28 cellular contexts compared by ENCODE assay signal in the genomic region with DNA sequence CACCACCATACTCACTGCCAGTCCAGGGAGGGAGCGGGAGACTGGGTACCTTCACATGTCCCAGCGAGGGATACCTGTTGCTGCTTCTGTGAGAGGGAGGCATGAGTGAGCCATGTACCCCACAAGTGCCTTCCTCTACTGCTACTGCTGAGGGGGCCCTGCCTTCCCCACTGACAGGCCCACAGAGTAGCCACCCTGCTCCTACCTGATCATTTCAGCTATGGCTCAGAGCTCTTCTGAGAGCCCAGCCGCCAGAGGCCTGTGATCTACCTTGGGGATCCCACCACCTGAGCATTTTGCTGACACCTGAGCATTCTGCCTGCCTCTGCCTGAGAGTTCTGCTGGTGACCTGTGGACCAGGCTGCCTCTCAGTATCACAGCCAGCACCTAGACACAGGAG.
"Had no signal": no experiment of that assay in that cellular context is flagged by ENCODE, and none has a peak within 500 bp of the region (broad histone marks: within the 10 kb centered on the region; RNA-seq: fewer than 3 reads in every experiment).

No MANE protein-coding gene starts in this region.

- H3K4me3 ChIP-seq: heart right ventricle, left ventricle myocardium inferior, lung, pancreas, prostate gland, sigmoid colon, stomach, testis, thyroid gland, transverse colon, upper lobe of right lung had no signal

- H3K4me3 Mint-ChIP-seq: immature natural killer cell, mesothelial cell of epicardium, naive B cell, natural killer cell, nephron progenitor cell had no signal

- H3K4me1 ChIP-seq: heart right ventricle, left ventricle myocardium inferior, pancreas, prostate gland, sigmoid colon, stomach, testis, thyroid gland, transverse colon, upper lobe of right lung had no signal

- H3K4me1 Mint-ChIP-seq: immature natural killer cell, mesothelial cell of epicardium, naive B cell, natural killer cell, nephron progenitor cell had no signal

- DNase-seq: heart right ventricle; hippocampal formation; immature natural killer cell; left ventricle myocardium inferior; mesendoderm; naive B cell; natural killer cell; nephron progenitor cell; nucleus accumbens; retina; sigmoid colon; small intestine; stimulated activated CD4-positive, alpha-beta T cell treated with anti-CD3 and anti-CD28 coated beads, Interleukin-1b, Interleukin-23, amount 100 ng/mL, for 48 hours; stimulated activated CD4-positive, alpha-beta T cell treated with anti-CD3 and anti-CD28 coated beads, Interleukin-2, amount 100 ng/mL, for 48 hours; stimulated activated CD4-positive, alpha-beta T cell treated with anti-CD3 and anti-CD28 coated beads, Interleukin-4, amount 100 ng/mL, for 4 hours; stimulated activated CD8-positive, alpha-beta memory T cell treated with anti-CD3 and anti-CD28 coated beads, Interleukin-4, amount 100 ng/mL, for 48 hours; stimulated activated naive CD4-positive, alpha-beta T cell; stomach; testis; thyroid gland; transverse colon; upper lobe of right lung had no signal

- ATAC-seq: heart right ventricle, natural killer cell, pancreas, upper lobe of right lung had no signal

- H3K27me3 Mint-ChIP-seq: naive B cell had no signal

- H3K27ac ChIP-seq: heart right ventricle, left ventricle myocardium inferior, pancreas, prostate gland, sigmoid colon, stomach, testis, thyroid gland, transverse colon, upper lobe of right lung had no signal

- H3K9me3 ChIP-seq: heart right ventricle, left ventricle myocardium inferior, pancreas, prostate gland, sigmoid colon, stomach, testis, thyroid gland, transverse colon, upper lobe of right lung had no signal

- H3K27ac Mint-ChIP-seq: immature natural killer cell, mesothelial cell of epicardium, naive B cell, natural killer cell had no signal

- FAIRE-seq: islet of Langerhans, pancreas, small intestine, urothelium cell line had no signal

- H3K9me3 Mint-ChIP-seq: mesothelial cell of epicardium, naive B cell, nephron progenitor cell had no signal

- H3K36me3 ChIP-seq: heart right ventricle, left ventricle myocardium inferior, pancreas, prostate gland, sigmoid colon, stomach, thyroid gland, transverse colon, upper lobe of right lung had no signal

- H3K27me3 ChIP-seq: heart right ventricle, pancreas, sigmoid colon, stomach, testis, thyroid gland, transverse colon, upper lobe of right lung had no signal
